13 cellular contexts compared by ENCODE assay signal in genomic region chr4:144374065-144374464, GRCh38.
DNase-seq lines count a peak whose midpoint lies in the region; ATAC-seq, FAIRE-seq and TF ChIP-seq lines count a peak whose summit lies in the region.
"Had no signal": no experiment of that assay in that cellular context is flagged by ENCODE, and none has a peak within 500 bp of the region (broad histone marks: within the 10 kb centered on the region; RNA-seq: fewer than 3 reads in every experiment).

No MANE protein-coding gene starts in this region.

- intact Hi-C loops in activated CD8-positive, alpha-beta T cell treated with anti-CD3 and anti-CD28 coated beads for 36 hours (cut with micrococcal nuclease) = no loop called here
- intact Hi-C loops in CD8-positive, alpha-beta T cell (cut with DNase I, micrococcal nuclease) = no loop called here
- intact Hi-C loops in kidney (cut with DNase I) = no loop called here

- FAIRE-seq in kidney (lab: Jason Lieb, UNC) = no peak

- TF ChIP-seq CTCF in activated CD8-positive, alpha-beta T cell treated with anti-CD3 and anti-CD28 coated beads for 36 hours (IDR thresholded peaks at IDR 0.05) = no peak
- TF ChIP-seq CTCF in type B pancreatic cell (conservative IDR thresholded peaks at IDR 0.05) (no peak), kidney (IDR thresholded peaks at IDR 0.05; ENCODE audit: borderline replicate concordance, extremely low read depth, insufficient read depth) (no peak)
- no peak for TF ChIP-seq CTCF in CD8-positive, alpha-beta T cell (IDR thresholded peaks at IDR 0.05)

- no peak overlapping the region for H3K27ac ChIP-seq in CD8-positive, alpha-beta T cell (ENCODE audit: low read depth, low read length)
- no peak overlapping the region for H3K27ac ChIP-seq in kidney (ENCODE audit: low read depth in 2 of 2, low read length in 2 of 2)

- no peaks in the 10 kb centered on the region for H3K9me3 Mint-ChIP-seq in activated CD8-positive, alpha-beta T cell treated with anti-CD3 and anti-CD28 coated beads for 36 hours
- H3K9me3 Mint-ChIP-seq in activated CD8-positive, alpha-beta T cell treated with anti-CD3 and anti-CD28 coated beads, Interleukin-2, amount 10 ng/mL, durations not matched to agents 7 days and 5 days (ENCODE audit: insufficient read depth) = no peaks in the 10 kb centered on the region
- no peaks in the 10 kb centered on the region for H3K9me3 Mint-ChIP-seq in type B pancreatic cell
- H3K9me3 Mint-ChIP-seq in CD8-positive, alpha-beta T cell = no peaks in the 10 kb centered on the region
- H3K9me3 Mint-ChIP-seq: stimulated activated naive CD8-positive, alpha-beta T cell treated with anti-CD3 and anti-CD28 coated beads, Interleukin-15, Interleukin-2, amounts not matched to agents 100 ng/mL and 50 ng/mL, for 24 hours had no signal

- no peaks in the 10 kb centered on the region for H3K36me3 Mint-ChIP-seq in activated CD8-positive, alpha-beta T cell treated with anti-CD3 and anti-CD28 coated beads for 36 hours (ENCODE audit: low read depth)
- H3K36me3 Mint-ChIP-seq in activated CD8-positive, alpha-beta T cell treated with anti-CD3 and anti-CD28 coated beads, Interleukin-2, amount 10 ng/mL, durations not matched to agents 7 days and 5 days (ENCODE audit: low read depth) = no peaks in the 10 kb centered on the region
- H3K36me3 Mint-ChIP-seq in type B pancreatic cell = no peaks in the 10 kb centered on the region
- H3K36me3 Mint-ChIP-seq in CD8-positive, alpha-beta T cell = no peaks in the 10 kb centered on the region

- H3K9me3 ChIP-seq in CD8-positive, alpha-beta T cell (ENCODE audit: low read length) = no peaks in the 10 kb centered on the region
- H3K9me3 ChIP-seq in kidney (ENCODE audit: control insufficient read depth in 1 of 2, low read length in 2 of 2) = no peaks in the 10 kb centered on the region

- ATAC-seq in activated CD8-positive, alpha-beta T cell treated with anti-CD3 and anti-CD28 coated beads for 36 hours = no peak
- no peak for ATAC-seq in activated CD8-positive, alpha-beta T cell treated with anti-CD3 and anti-CD28 coated beads, Interleukin-2, amount 10 ng/mL, durations not matched to agents 7 days and 5 days
- ATAC-seq in HG02571 (IDR thresholded peaks at IDR 0.05; ENCODE audit: unreplicated experiment) (peak; percentile 79), HG03457 (IDR thresholded peaks at IDR 0.05; ENCODE audit: unreplicated experiment) (peak; percentile 66)
- ATAC-seq in CD8-positive, alpha-beta T cell = no peak

- H3K4me1 Mint-ChIP-seq in activated CD8-positive, alpha-beta T cell treated with anti-CD3 and anti-CD28 coated beads for 36 hours (ENCODE audit: low read depth) = no peaks in the 10 kb centered on the region
- H3K4me1 Mint-ChIP-seq in activated CD8-positive, alpha-beta T cell treated with anti-CD3 and anti-CD28 coated beads, Interleukin-2, amount 10 ng/mL, durations not matched to agents 7 days and 5 days (ENCODE audit: low read depth) = no peaks in the 10 kb centered on the region
- H3K4me1 Mint-ChIP-seq in type B pancreatic cell (ENCODE audit: unreplicated experiment) = peaks cover 29% of the 10 kb centered on the region
- no peaks in the 10 kb centered on the region for H3K4me1 Mint-ChIP-seq in CD8-positive, alpha-beta T cell (ENCODE audit: low read depth)

- H3K4me3 Mint-ChIP-seq in activated CD8-positive, alpha-beta T cell treated with anti-CD3 and anti-CD28 coated beads for 36 hours = no peak overlapping the region
- no peak overlapping the region for H3K4me3 Mint-ChIP-seq in activated CD8-positive, alpha-beta T cell treated with anti-CD3 and anti-CD28 coated beads, Interleukin-2, amount 10 ng/mL, durations not matched to agents 7 days and 5 days
- no peak overlapping the region for H3K4me3 Mint-ChIP-seq in type B pancreatic cell
- no peak overlapping the region for H3K4me3 Mint-ChIP-seq in CD8-positive, alpha-beta T cell
- H3K4me3 Mint-ChIP-seq: stimulated activated naive CD8-positive, alpha-beta T cell treated with anti-CD3 and anti-CD28 coated beads, Interleukin-15, Interleukin-2, amounts not matched to agents 100 ng/mL and 50 ng/mL, for 24 hours had no signal

- no peak overlapping the region for H3K9ac ChIP-seq in kidney (ENCODE audit: low read length in 2 of 2)

- CTCF ChIA-PET in activated CD8-positive, alpha-beta T cell treated with anti-CD3 and anti-CD28 coated beads for 36 hours (lab: Charles Lee) = no interaction called here
- CTCF ChIA-PET in activated CD8-positive, alpha-beta T cell treated with anti-CD3 and anti-CD28 coated beads, Interleukin-2, amount 10 ng/mL, durations not matched to agents 7 days and 5 days (lab: Charles Lee) = no interaction called here
- CTCF ChIA-PET in CD8-positive, alpha-beta T cell (lab: Charles Lee) = no interaction called here

- H3K27me3 ChIP-seq in CD8-positive, alpha-beta T cell (ENCODE audit: insufficient read depth, low read length) = no peaks in the 10 kb centered on the region

- no peaks in the 10 kb centered on the region for H3K36me3 ChIP-seq in CD8-positive, alpha-beta T cell (ENCODE audit: insufficient read depth, low read length)
- H3K36me3 ChIP-seq in kidney (ENCODE audit: control insufficient read depth in 1 of 2, insufficient read depth in 2 of 2, low read length in 2 of 2) = no peaks in the 10 kb centered on the region

- H3K4me1 ChIP-seq in CD8-positive, alpha-beta T cell (ENCODE audit: insufficient read depth, low read length) = no peaks in the 10 kb centered on the region
- H3K4me1 ChIP-seq in kidney (ENCODE audit: control insufficient read depth in 1 of 2, insufficient read depth in 1 of 2, low read depth in 1 of 2, low read length in 2 of 2) = no peaks in the 10 kb centered on the region

- POLR2A ChIA-PET in activated CD8-positive, alpha-beta T cell treated with anti-CD3 and anti-CD28 coated beads for 36 hours (lab: Charles Lee) = no interaction called here
- POLR2A ChIA-PET in activated CD8-positive, alpha-beta T cell treated with anti-CD3 and anti-CD28 coated beads, Interleukin-2, amount 10 ng/mL, durations not matched to agents 7 days and 5 days (lab: Charles Lee) = no interaction called here
- POLR2A ChIA-PET in CD8-positive, alpha-beta T cell (lab: Charles Lee) = no interaction called here

- H3K27ac Mint-ChIP-seq in activated CD8-positive, alpha-beta T cell treated with anti-CD3 and anti-CD28 coated beads for 36 hours = no peak overlapping the region
- H3K27ac Mint-ChIP-seq in activated CD8-positive, alpha-beta T cell treated with anti-CD3 and anti-CD28 coated beads, Interleukin-2, amount 10 ng/mL, durations not matched to agents 7 days and 5 days = no peak overlapping the region
- H3K27ac Mint-ChIP-seq in type B pancreatic cell = peak overlapping the region; percentile 26
- H3K27ac Mint-ChIP-seq in CD8-positive, alpha-beta T cell = no peak overlapping the region
- H3K27ac Mint-ChIP-seq: stimulated activated naive CD8-positive, alpha-beta T cell treated with anti-CD3 and anti-CD28 coated beads, Interleukin-15, Interleukin-2, amounts not matched to agents 100 ng/mL and 50 ng/mL, for 24 hours had no signal

- no peak overlapping the region for H3K4me3 ChIP-seq in CD8-positive, alpha-beta T cell (ENCODE audit: low read depth, low read length)
- no peak overlapping the region for H3K4me3 ChIP-seq in kidney (ENCODE audit: low read length in 2 of 2)

- peak; percentile 4 for DNase-seq in activated CD8-positive, alpha-beta T cell treated with anti-CD3 and anti-CD28 coated beads for 36 hours
- no peak for DNase-seq in activated CD8-positive, alpha-beta T cell treated with anti-CD3 and anti-CD28 coated beads, Interleukin-2, amount 10 ng/mL, durations not matched to agents 7 days and 5 days
- DNase-seq in type B pancreatic cell (ENCODE audit: extremely low spot score, unreplicated experiment) (no peak), kidney (no peak), inferior parietal cortex (ENCODE audit: extremely low spot score) (no peak)
- no peak for DNase-seq in CD8-positive, alpha-beta T cell
- DNase-seq: activated T-cell treated with anti-CD3 and anti-CD28 coated beads, Interleukin-2, amount 50 U/mL, for 1 hour; glutamatergic neuron; KBM-7; NCI-H82 had no signal

- H3K27me3 Mint-ChIP-seq in activated CD8-positive, alpha-beta T cell treated with anti-CD3 and anti-CD28 coated beads for 36 hours = no peaks in the 10 kb centered on the region
- H3K27me3 Mint-ChIP-seq in activated CD8-positive, alpha-beta T cell treated with anti-CD3 and anti-CD28 coated beads, Interleukin-2, amount 10 ng/mL, durations not matched to agents 7 days and 5 days (ENCODE audit: low read depth) = no peaks in the 10 kb centered on the region
- no peaks in the 10 kb centered on the region for H3K27me3 Mint-ChIP-seq in type B pancreatic cell
- no peaks in the 10 kb centered on the region for H3K27me3 Mint-ChIP-seq in CD8-positive, alpha-beta T cell (ENCODE audit: low read depth)
- H3K27me3 Mint-ChIP-seq: stimulated activated naive CD8-positive, alpha-beta T cell treated with anti-CD3 and anti-CD28 coated beads, Interleukin-15, Interleukin-2, amounts not matched to agents 100 ng/mL and 50 ng/mL, for 24 hours had no signal

Comparison
In these comparisons a context has a peak if more than half of its experiments do, and no peak if none do; other contexts are left out.
1. ATAC-seq: peak in HG02571 (single experiment) and HG03457 (single experiment); none in activated CD8-positive, alpha-beta T cell treated with anti-CD3 and anti-CD28 coated beads for 36 hours (single experiment), activated CD8-positive, alpha-beta T cell treated with anti-CD3 and anti-CD28 coated beads, Interleukin-2, amount 10 ng/mL, durations not matched to agents 7 days and 5 days (single experiment) and CD8-positive, alpha-beta T cell (single experiment).